ENCODE assay signal across 9 cellular contexts in the genomic region with DNA sequence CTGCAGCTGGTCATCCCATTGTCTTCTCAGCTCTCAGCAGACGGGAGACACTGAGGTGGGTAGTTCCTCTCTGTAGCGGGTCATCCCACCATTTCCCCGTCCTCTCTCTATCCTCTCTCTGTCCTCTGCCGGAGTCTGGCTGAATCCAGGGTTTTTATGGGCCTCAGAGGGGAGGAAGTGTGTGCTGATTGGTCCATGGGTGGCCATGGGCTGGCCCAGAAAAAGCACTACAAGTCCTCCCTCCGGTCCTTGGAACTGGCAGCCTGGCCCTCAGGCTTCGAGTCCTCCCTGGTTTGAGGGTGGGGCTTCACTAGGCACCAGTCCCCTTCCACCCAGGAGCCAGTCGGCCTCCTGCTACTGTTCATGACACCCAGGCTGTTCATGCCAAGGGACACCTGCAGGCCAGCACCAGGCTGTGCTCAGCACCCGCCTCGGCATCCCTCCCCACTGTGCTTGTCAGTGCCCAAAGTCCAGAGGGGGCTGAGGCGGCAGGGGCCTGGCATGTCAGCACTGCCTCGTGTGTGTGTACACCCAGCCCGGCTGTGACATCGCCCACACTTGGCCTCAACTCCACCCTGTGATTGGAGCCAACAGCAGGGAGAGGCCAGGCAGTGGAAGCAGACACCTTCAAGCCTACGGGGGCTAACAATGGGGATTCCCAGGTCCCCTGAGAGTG. TPM values are rescaled to one million over a fixed set of nuclear protein-coding genes. Genes with fewer than 3 reads are reported as not detected.
A peak's percentile ranks its signal among the peaks of the same experiment; 100 is the strongest.
DNase-seq lines count a peak whose midpoint lies in the region; ATAC-seq and TF ChIP-seq lines count a peak whose summit lies in the region.
"Had no signal": no experiment of that assay in that cellular context is flagged by ENCODE, and none has a peak within 500 bp of the region (broad histone marks: within the 10 kb centered on the region; RNA-seq: fewer than 3 reads in every experiment).

No MANE protein-coding gene starts in this region.

- H3K9me3 ChIP-seq in CD4-positive, alpha-beta T cell (ENCODE audit: control insufficient read depth, low read length) = no peaks in the 10 kb centered on the region

- peak overlapping the region; percentile 84 for H3K4me3 Mint-ChIP-seq in CD4-positive, alpha-beta T cell
- peak overlapping the region; percentile 91 for H3K4me3 Mint-ChIP-seq in activated naive CD8-positive, alpha-beta T cell treated with anti-CD3 and anti-CD28 coated beads, Interleukin-2, amount 10 ng/mL, durations not matched to agents 7 days and 5 days

- intact Hi-C loops in CD4-positive, alpha-beta T cell (cut with DNase I, micrococcal nuclease) = loop anchor here in 1 of 2 experiments (1.0 to 2.0 kb wide), 3 partner anchors 22 to 85 kb away; a partner anchor contains a TSS
- intact Hi-C loops in sciatic nerve (cut with DNase I) = no loop called here

- peak overlapping the region; percentile 91 for H3K27ac ChIP-seq in CD4-positive, alpha-beta T cell (ENCODE audit: low read depth, low read length)

- POLR2A ChIA-PET in CD4-positive, alpha-beta T cell (lab: Charles Lee) = interaction anchor here (0.8 to 18.0 kb wide), 16 partner anchors 8 to 576 kb away, joined by 3 to 683 read pairs (median 32); a partner anchor contains a TSS
- POLR2A ChIA-PET in activated naive CD8-positive, alpha-beta T cell treated with anti-CD3 and anti-CD28 coated beads, Interleukin-2, amount 10 ng/mL, durations not matched to agents 7 days and 5 days (lab: Charles Lee) = interaction anchor here (1.1 to 6.8 kb wide), 13 partner anchors 10 to 545 kb away, joined by 3 to 98 read pairs (median 5); a partner anchor contains a TSS

- H3K27ac Mint-ChIP-seq in CD4-positive, alpha-beta T cell = peak overlapping the region; percentile 99
- H3K27ac Mint-ChIP-seq in activated naive CD8-positive, alpha-beta T cell treated with anti-CD3 and anti-CD28 coated beads, Interleukin-2, amount 10 ng/mL, durations not matched to agents 7 days and 5 days = peak overlapping the region; percentile 99

- H3K27me3 Mint-ChIP-seq in CD4-positive, alpha-beta T cell = no peaks in the 10 kb centered on the region
- no peaks in the 10 kb centered on the region for H3K27me3 Mint-ChIP-seq in activated naive CD8-positive, alpha-beta T cell treated with anti-CD3 and anti-CD28 coated beads, Interleukin-2, amount 10 ng/mL, durations not matched to agents 7 days and 5 days

- CTCF ChIA-PET in CD4-positive, alpha-beta T cell (lab: Charles Lee) = interaction anchor here (0.7 to 5.2 kb wide), 7 partner anchors 13 to 153 kb away, joined by 3 to 84 read pairs (median 9); no protein-coding TSS in a partner anchor

- ATAC-seq in CD4-positive, alpha-beta T cell (ENCODE audit: poor library complexity) = no peak
- peak; percentile 8 for ATAC-seq in activated naive CD8-positive, alpha-beta T cell treated with anti-CD3 and anti-CD28 coated beads, Interleukin-2, amount 10 ng/mL, durations not matched to agents 7 days and 5 days (ENCODE audit: low read depth)
- ATAC-seq in sciatic nerve (peak; percentile 34), GM19397 (IDR thresholded peaks at IDR 0.05; ENCODE audit: unreplicated experiment) (no peak), HG02938 (IDR thresholded peaks at IDR 0.05; ENCODE audit: unreplicated experiment) (no peak)
- ATAC-seq in activated CD4-positive, CD25-positive, alpha-beta regulatory T cell treated with anti-CD3 and anti-CD28 coated beads, Interleukin-2, amount 50 U/mL, for 24 hours = no peak

- H3K36me3 Mint-ChIP-seq in CD4-positive, alpha-beta T cell (ENCODE audit: low read depth) = no peaks in the 10 kb centered on the region
- peaks cover 4% of the 10 kb centered on the region for H3K36me3 Mint-ChIP-seq in activated naive CD8-positive, alpha-beta T cell treated with anti-CD3 and anti-CD28 coated beads, Interleukin-2, amount 10 ng/mL, durations not matched to agents 7 days and 5 days

- DNase-seq in CD4-positive, alpha-beta T cell = peak in 9 of 10 experiments; percentile 22 to 48 (median 36)
- DNase-seq in activated CD4-positive, alpha-beta T cell treated with anti-CD3 and anti-CD28 coated beads, Interleukin-2, amount 50 U/mL, for 48 hours = peak; percentile 61 to 73
- peak; percentile 63 for DNase-seq in activated naive CD8-positive, alpha-beta T cell treated with anti-CD3 and anti-CD28 coated beads, Interleukin-2, amount 10 ng/mL, durations not matched to agents 7 days and 5 days
- DNase-seq in sciatic nerve (ENCODE audit: low spot score) (no peak), NCI-H446 treated with DMSO at 0.1 percent for 48 hours (lab: John Stamatoyannopoulos, UW) (no peak)
- DNase-seq: GF-D8 had no signal

- H3K4me1 Mint-ChIP-seq in CD4-positive, alpha-beta T cell (ENCODE audit: low read depth) = peaks cover 93% of the 10 kb centered on the region
- H3K4me1 Mint-ChIP-seq in activated naive CD8-positive, alpha-beta T cell treated with anti-CD3 and anti-CD28 coated beads, Interleukin-2, amount 10 ng/mL, durations not matched to agents 7 days and 5 days = peaks cover 73% of the 10 kb centered on the region

- no peaks in the 10 kb centered on the region for H3K27me3 ChIP-seq in CD4-positive, alpha-beta T cell (ENCODE audit: control insufficient read depth, insufficient read depth, low read length)

- TF ChIP-seq CTCF in CD4-positive, alpha-beta T cell (IDR thresholded peaks at IDR 0.05) = no peak

- no peaks in the 10 kb centered on the region for H3K9me3 Mint-ChIP-seq in CD4-positive, alpha-beta T cell
- H3K9me3 Mint-ChIP-seq in activated naive CD8-positive, alpha-beta T cell treated with anti-CD3 and anti-CD28 coated beads, Interleukin-2, amount 10 ng/mL, durations not matched to agents 7 days and 5 days = no peaks in the 10 kb centered on the region

RNA-seq across cellular contexts. Expression of a gene that starts 23.0 kb away (rescaled TPM):
- 10 to 100 TPM; 28.4 to 30.2 TPM for total RNA-seq in CD4-positive, alpha-beta T cell
- total RNA-seq in activated naive CD8-positive, alpha-beta T cell treated with anti-CD3 and anti-CD28 coated beads, Interleukin-2, amount 10 ng/mL, durations not matched to agents 7 days and 5 days = 10 to 100 TPM; 38.2 to 41.8 TPM
- 19.6 TPM for total RNA-seq in sciatic nerve

Comparison
In these comparisons a context has a peak if more than half of its experiments do, and no peak if none do; other contexts are left out.
1. ATAC-seq: peak in activated naive CD8-positive, alpha-beta T cell treated with anti-CD3 and anti-CD28 coated beads, Interleukin-2, amount 10 ng/mL, durations not matched to agents 7 days and 5 days (single experiment) and sciatic nerve (single experiment); none in CD4-positive, alpha-beta T cell (single experiment), activated CD4-positive, CD25-positive, alpha-beta regulatory T cell treated with anti-CD3 and anti-CD28 coated beads, Interleukin-2, amount 50 U/mL, for 24 hours (0 of 2), GM19397 (single experiment) and HG02938 (single experiment).
2. DNase-seq: peak in CD4-positive, alpha-beta T cell (9 of 10), activated CD4-positive, alpha-beta T cell treated with anti-CD3 and anti-CD28 coated beads, Interleukin-2, amount 50 U/mL, for 48 hours (2 of 2) and activated naive CD8-positive, alpha-beta T cell treated with anti-CD3 and anti-CD28 coated beads, Interleukin-2, amount 10 ng/mL, durations not matched to agents 7 days and 5 days (single experiment); none in sciatic nerve (single experiment) and NCI-H446 treated with DMSO at 0.1 percent for 48 hours (single experiment).